In genomic region chr19:4042064-4042730, GRCh38 we compare ENCODE assay signal across 14 cellular contexts. TPM values are rescaled to one million over a fixed set of nuclear protein-coding genes. Genes with fewer than 3 reads are reported as not detected.
DNase-seq lines count a peak whose midpoint lies in the region; ATAC-seq and TF ChIP-seq lines count a peak whose summit lies in the region.
"Had no signal": no experiment of that assay in that cellular context is flagged by ENCODE, and none has a peak within 500 bp of the region (broad histone marks: within the 10 kb centered on the region; RNA-seq: fewer than 3 reads in every experiment).

No MANE protein-coding gene starts in this region.

- H3K9me3 ChIP-seq in PC-9 (ENCODE audit: insufficient read depth, low read depth), result no peaks in the 10 kb centered on the region
- no peaks in the 10 kb centered on the region for H3K9me3 ChIP-seq in right lobe of liver
- H3K9me3 ChIP-seq in stomach, result no peaks in the 10 kb centered on the region
- H3K9me3 ChIP-seq: BLaER1, tibial artery had no signal

- peaks cover 3% of the 10 kb centered on the region for H3K4me1 Mint-ChIP-seq in activated T-cell treated with anti-CD3 and anti-CD28 coated beads, Interleukin-2, amount 50 U/mL, for 24 hours (ENCODE audit: low read depth)

- peaks cover 40% of the 10 kb centered on the region for H3K36me3 Mint-ChIP-seq in activated T-cell treated with anti-CD3 and anti-CD28 coated beads, Interleukin-2, amount 50 U/mL, for 24 hours (ENCODE audit: low read depth)

- no peaks in the 10 kb centered on the region for H3K27me3 Mint-ChIP-seq in activated T-cell treated with anti-CD3 and anti-CD28 coated beads, Interleukin-2, amount 50 U/mL, for 24 hours
- H3K27me3 Mint-ChIP-seq: activated CD8-positive, alpha-beta T cell treated with anti-CD3 and anti-CD28 coated beads for 36 hours had no signal

- H3K36me3 ChIP-seq in PC-9 (ENCODE audit: low read depth), result no peaks in the 10 kb centered on the region
- peaks cover 0 to 17% (median 1%) of the 10 kb centered on the region in 4 donors for H3K36me3 ChIP-seq in right lobe of liver
- H3K36me3 ChIP-seq in stomach, result peaks cover 36 to 68% (median 62%) of the 10 kb centered on the region in 4 donors

- ATAC-seq in right lobe of liver (peak in 3 of 4 donors; percentile 3 to 34 (median 25)), GM21423 (IDR thresholded peaks at IDR 0.05; ENCODE audit: unreplicated experiment) (no peak)
- ATAC-seq: activated CD8-positive, alpha-beta T cell treated with anti-CD3 and anti-CD28 coated beads for 36 hours had no signal

- no peak overlapping the region for H3K4me3 Mint-ChIP-seq in activated T-cell treated with anti-CD3 and anti-CD28 coated beads, Interleukin-2, amount 50 U/mL, for 24 hours
- H3K4me3 Mint-ChIP-seq: activated CD8-positive, alpha-beta T cell treated with anti-CD3 and anti-CD28 coated beads for 36 hours had no signal

- no peak overlapping the region for H3K4me3 ChIP-seq in PC-9
- no peak overlapping the region for H3K4me3 ChIP-seq in right lobe of liver
- H3K4me3 ChIP-seq in stomach, result no peak overlapping the region
- H3K4me3 ChIP-seq: BLaER1, tibial artery had no signal

- POLR2A ChIA-PET in PC-9 (lab: Charles Lee; ENCODE audit: unreplicated experiment), result interaction anchor here (0.6 kb wide), 1 partner anchor 18 kb away, joined by 3 read pairs; no protein-coding TSS in a partner anchor

- H2AFZ ChIP-seq in PC-9, result no peak overlapping the region

- 50% methylated on average over 1 of the region's 14 CpGs for WGBS in right lobe of liver (ENCODE audit: insufficient coverage, low coverage, low lambda C conversion rate, missing lambda C conversion rate)
- WGBS in stomach, 5 donors, result 65 to 79% (median 75%) methylated on average over 12 to 14 of the region's 14 CpGs

- no peak for TF ChIP-seq EP300 in stomach (IDR thresholded peaks at IDR 0.05)

- DNase-seq in PC-9 (no peak), cerebellum (ENCODE audit: low spot score) (peak; percentile 21), right lobe of liver (peak in 1 of 3 donors; percentile 45), stomach (no peak), erythroblast (lab: John Stamatoyannopoulos, UW) (no peak), OCI-M1 (lab: John Stamatoyannopoulos, UW) (no peak)
- DNase-seq in activated T-cell treated with anti-CD3 and anti-CD28 coated beads, Interleukin-2, amount 50 U/mL, for 24 hours, result no peak
- DNase-seq: activated CD8-positive, alpha-beta T cell treated with anti-CD3 and anti-CD28 coated beads for 36 hours; NCI-H748 treated with DMSO at 0.1 percent for 48 hours; occipital lobe; SHP77; tibial artery had no signal

- peaks cover 37% of the 10 kb centered on the region; the same call in 1 of the 2 replicates for H3F3A ChIP-seq in PC-9 (ENCODE audit: insufficient read depth, low read depth)

- H3K4me2 ChIP-seq in PC-9, result peak overlapping the region; percentile 13; the same call in 1 of the 2 replicates
- H3K4me2 ChIP-seq: BLaER1 had no signal

- CTCF ChIA-PET in PC-9 (lab: Charles Lee), result no interaction called here

- no peaks in the 10 kb centered on the region for H3K9me2 ChIP-seq in PC-9 (ENCODE audit: insufficient read depth)

- BruUV-seq in PC-9 (replicated peaks; lab: Mats Ljungman, UMichigan), result no TSS peak

- TF ChIP-seq CTCF in PC-9 (conservative IDR thresholded peaks at IDR 0.05) (no peak), right lobe of liver (IDR thresholded peaks at IDR 0.05) (no peak), stomach (IDR thresholded peaks at IDR 0.05) (no peak)

- peaks cover 34% of the 10 kb centered on the region for H3K79me2 ChIP-seq in PC-9 (ENCODE audit: low read depth)

- intact Hi-C loops in PC-9 (cut with micrococcal nuclease; ENCODE audit: unreplicated experiment) (no loop called here), right lobe of liver (cut with DNase I) (no loop called here), stomach (cut with DNase I; ENCODE audit: low total_unique reads) (no loop called here)

- TF ChIP-seq POLR2A in right lobe of liver (IDR thresholded peaks at IDR 0.05), result no peak
- TF ChIP-seq POLR2A in stomach (IDR thresholded peaks at IDR 0.05), result no peak
- TF ChIP-seq POLR2A in erythroblast (IDR thresholded peaks at IDR 0.05; ENCODE audit: low read length), result no peak

- H3K27me3 ChIP-seq in PC-9 (ENCODE audit: insufficient read depth, low read depth) (no peaks in the 10 kb centered on the region), right lobe of liver (no peaks in the 10 kb centered on the region), stomach (no peaks in the 10 kb centered on the region)
- H3K27me3 ChIP-seq: BLaER1, tibial artery had no signal

- H4K20me1 ChIP-seq in PC-9 (ENCODE audit: insufficient read depth), result peaks cover 34% of the 10 kb centered on the region

- H3K27ac ChIP-seq in PC-9 (peak overlapping the region; percentile 41; the same call in 1 of the 2 replicates), right lobe of liver (no peak overlapping the region), stomach (peak overlapping the region; percentile 67 to 90 (median 79))
- H3K27ac ChIP-seq: BLaER1, tibial artery had no signal

- no peaks in the 10 kb centered on the region for H3K9me3 Mint-ChIP-seq in activated T-cell treated with anti-CD3 and anti-CD28 coated beads, Interleukin-2, amount 50 U/mL, for 24 hours
- H3K9me3 Mint-ChIP-seq: activated CD8-positive, alpha-beta T cell treated with anti-CD3 and anti-CD28 coated beads for 36 hours had no signal

- H3K27ac Mint-ChIP-seq in activated T-cell treated with anti-CD3 and anti-CD28 coated beads, Interleukin-2, amount 50 U/mL, for 24 hours, result no peak overlapping the region
- H3K27ac Mint-ChIP-seq: activated CD8-positive, alpha-beta T cell treated with anti-CD3 and anti-CD28 coated beads for 36 hours had no signal

- H3K4me1 ChIP-seq in PC-9 (replicated peaks; ENCODE audit: insufficient read depth) (peaks cover 19% of the 10 kb centered on the region), right lobe of liver (no peaks in the 10 kb centered on the region), stomach (peaks cover 24 to 66% (median 56%) of the 10 kb centered on the region in 4 donors)
- H3K4me1 ChIP-seq: BLaER1 had no signal

RNA-seq across cellular contexts. Expression of gene ZBTB7A, which starts 24.5 kb away (rescaled TPM):
- total RNA-seq in PC-9 (2021), result 41.2 and 48.2 TPM in 2 replicates
- total RNA-seq in cerebellum, result 3.5 TPM
- total RNA-seq in right lobe of liver, result 10 to 100 TPM; 19.0 to 38.5 (median 27.7) TPM
- 100 to 1,000 TPM in 2 of 5 donors, 10 to 100 TPM in 3; 11.2 to 274 (median 66.8) TPM for total RNA-seq in stomach
- polyA plus RNA-seq in stomach, result 10 to 100 TPM in 2 of 3 donors, 1 to 10 TPM in 1; 8.0 to 14.4 (median 12.0) TPM

RNA-seq across cellular contexts. Expression of gene PIAS4, which starts 34.7 kb away (rescaled TPM):
- total RNA-seq in PC-9 (2021) (25.5 and 26.5 TPM in 2 replicates), cerebellum (19.1 TPM), right lobe of liver (10 to 100 TPM in 5 of 6 experiments, 1 to 10 TPM in 1; 9.9 to 20.0 (median 14.9) TPM), stomach (10 to 100 TPM in 4 of 5 donors, 1 to 10 TPM in 1; 9.3 to 93.6 (median 37.5) TPM)
- polyA plus RNA-seq in stomach, result 10 to 100 TPM in 1 of 3 donors, 1 to 10 TPM in 2; 6.6 to 14.8 (median 9.3) TPM

RNA-seq across cellular contexts. Expression of gene EEF2, which starts 56.9 kb away (rescaled TPM):
- total RNA-seq in PC-9 (2021), result 1,471 and 1,742 TPM in 2 replicates
- 1,068 TPM for total RNA-seq in cerebellum
- total RNA-seq in right lobe of liver, result 1,000 to 10,000 TPM in 4 of 6 experiments, 100 to 1,000 TPM in 2; 933 to 1,231 (median 1,031) TPM
- total RNA-seq in stomach, result 1,000 to 10,000 TPM in 4 of 5 donors, 100 to 1,000 TPM in 1; 872 to 1,656 (median 1,431) TPM
- polyA plus RNA-seq in stomach, result 1,000 to 10,000 TPM in 2 of 3 donors, 100 to 1,000 TPM in 1; 667 to 1,312 (median 1,239) TPM

Comparison
In these comparisons a context has a peak if more than half of its experiments do, and no peak if none do; other contexts are left out.
1. H3K27ac ChIP-seq: peak in PC-9 (single experiment) and stomach (5 of 5); none in right lobe of liver (0 of 3).